2 cellular contexts compared by ENCODE assay signal in the genomic region with DNA sequence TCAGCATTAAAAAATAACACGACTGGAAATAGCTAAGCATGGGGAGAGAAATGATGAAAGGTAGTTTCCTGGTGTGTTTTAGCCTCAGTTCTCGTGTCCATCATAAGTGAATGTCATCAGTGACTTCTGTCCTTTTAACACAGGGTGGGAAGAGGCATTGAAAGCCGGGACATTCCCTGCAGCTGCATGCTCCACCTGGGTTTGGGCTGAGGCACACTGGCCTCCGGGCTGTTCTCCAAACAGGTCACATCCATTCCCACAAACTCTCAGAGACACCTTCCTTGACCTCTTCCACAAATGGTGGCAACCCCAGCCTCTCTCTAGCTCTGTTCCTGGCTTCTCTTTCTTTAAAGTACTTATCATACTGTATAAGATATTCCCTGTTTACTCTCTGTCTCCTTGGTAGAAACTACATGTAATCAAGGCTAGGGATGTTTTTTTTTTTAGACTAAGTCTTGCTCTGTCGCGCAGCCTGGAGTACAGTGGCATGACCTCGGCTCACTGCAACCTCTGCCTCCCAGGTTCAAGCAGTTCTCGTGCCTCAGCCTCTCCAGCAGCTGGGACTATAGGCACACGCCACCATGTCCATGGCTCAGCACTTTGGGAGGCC.
TF ChIP-seq lines count a peak whose summit lies in the region.

No MANE protein-coding gene starts in this region.

TF ChIP-seq in GM12878, 131 proteins besides CTCF, POLR2A, EP300 and RAD21:
- no peak for TF ChIP-seq SMAD1 (IDR thresholded peaks at IDR 0.05; ENCODE audit: low read depth, partially characterized antibody)
- TF ChIP-seq, protein P1, sequence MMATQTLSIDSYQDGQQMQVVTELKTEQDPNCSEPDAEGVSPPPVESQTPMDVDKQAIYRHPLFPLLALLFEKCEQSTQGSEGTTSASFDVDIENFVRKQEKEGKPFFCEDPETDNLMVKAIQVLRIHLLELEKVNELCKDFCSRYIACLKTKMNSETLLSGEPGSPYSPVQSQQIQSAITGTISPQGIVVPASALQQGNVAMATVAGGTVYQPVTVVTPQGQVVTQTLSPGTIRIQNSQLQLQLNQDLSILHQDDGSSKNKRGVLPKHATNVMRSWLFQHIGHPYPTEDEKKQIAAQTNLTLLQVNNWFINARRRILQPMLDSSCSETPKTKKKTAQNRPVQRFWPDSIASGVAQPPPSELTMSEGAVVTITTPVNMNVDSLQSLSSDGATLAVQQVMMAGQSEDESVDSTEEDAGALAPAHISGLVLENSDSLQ (IDR thresholded peaks at IDR 0.05): 0 out of 2 replicates have a peak, but pooled peaks have one; percentile 32

TF ChIP-seq in GM23338, 12 proteins besides CTCF, POLR2A, EP300 and RAD21:
- TF ChIP-seq POLR2AphosphoS5 (IDR thresholded peaks at IDR 0.05; ENCODE audit: low read depth) (no peak), EZH2 (IDR thresholded peaks at IDR 0.05; ENCODE audit: low read depth, unreplicated experiment) (no peak), CREB1 (CRISPR knock-in tag; IDR thresholded peaks at IDR 0.05; ENCODE audit: low read depth) (no peak), NANOG (IDR thresholded peaks at IDR 0.05; ENCODE audit: borderline replicate concordance) (no peak), ZNF114 (CRISPR knock-in tag; IDR thresholded peaks at IDR 0.05) (no peak), ZNF331 (CRISPR knock-in tag; IDR thresholded peaks at IDR 0.05; ENCODE audit: low read depth) (no peak), EZH2phosphoT487 (IDR thresholded peaks at IDR 0.05; ENCODE audit: unreplicated experiment) (no peak), JUNB (IDR thresholded peaks at IDR 0.05; ENCODE audit: unreplicated experiment) (no peak), STAT1 (IDR thresholded peaks at IDR 0.05; ENCODE audit: unreplicated experiment) (no peak)
- TF ChIP-seq, protein P2, sequence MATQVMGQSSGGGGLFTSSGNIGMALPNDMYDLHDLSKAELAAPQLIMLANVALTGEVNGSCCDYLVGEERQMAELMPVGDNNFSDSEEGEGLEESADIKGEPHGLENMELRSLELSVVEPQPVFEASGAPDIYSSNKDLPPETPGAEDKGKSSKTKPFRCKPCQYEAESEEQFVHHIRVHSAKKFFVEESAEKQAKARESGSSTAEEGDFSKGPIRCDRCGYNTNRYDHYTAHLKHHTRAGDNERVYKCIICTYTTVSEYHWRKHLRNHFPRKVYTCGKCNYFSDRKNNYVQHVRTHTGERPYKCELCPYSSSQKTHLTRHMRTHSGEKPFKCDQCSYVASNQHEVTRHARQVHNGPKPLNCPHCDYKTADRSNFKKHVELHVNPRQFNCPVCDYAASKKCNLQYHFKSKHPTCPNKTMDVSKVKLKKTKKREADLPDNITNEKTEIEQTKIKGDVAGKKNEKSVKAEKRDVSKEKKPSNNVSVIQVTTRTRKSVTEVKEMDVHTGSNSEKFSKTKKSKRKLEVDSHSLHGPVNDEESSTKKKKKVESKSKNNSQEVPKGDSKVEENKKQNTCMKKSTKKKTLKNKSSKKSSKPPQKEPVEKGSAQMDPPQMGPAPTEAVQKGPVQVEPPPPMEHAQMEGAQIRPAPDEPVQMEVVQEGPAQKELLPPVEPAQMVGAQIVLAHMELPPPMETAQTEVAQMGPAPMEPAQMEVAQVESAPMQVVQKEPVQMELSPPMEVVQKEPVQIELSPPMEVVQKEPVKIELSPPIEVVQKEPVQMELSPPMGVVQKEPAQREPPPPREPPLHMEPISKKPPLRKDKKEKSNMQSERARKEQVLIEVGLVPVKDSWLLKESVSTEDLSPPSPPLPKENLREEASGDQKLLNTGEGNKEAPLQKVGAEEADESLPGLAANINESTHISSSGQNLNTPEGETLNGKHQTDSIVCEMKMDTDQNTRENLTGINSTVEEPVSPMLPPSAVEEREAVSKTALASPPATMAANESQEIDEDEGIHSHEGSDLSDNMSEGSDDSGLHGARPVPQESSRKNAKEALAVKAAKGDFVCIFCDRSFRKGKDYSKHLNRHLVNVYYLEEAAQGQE (IDR thresholded peaks at IDR 0.05; ENCODE audit: unreplicated experiment): no peak
- TF ChIP-seq, protein P3, sequence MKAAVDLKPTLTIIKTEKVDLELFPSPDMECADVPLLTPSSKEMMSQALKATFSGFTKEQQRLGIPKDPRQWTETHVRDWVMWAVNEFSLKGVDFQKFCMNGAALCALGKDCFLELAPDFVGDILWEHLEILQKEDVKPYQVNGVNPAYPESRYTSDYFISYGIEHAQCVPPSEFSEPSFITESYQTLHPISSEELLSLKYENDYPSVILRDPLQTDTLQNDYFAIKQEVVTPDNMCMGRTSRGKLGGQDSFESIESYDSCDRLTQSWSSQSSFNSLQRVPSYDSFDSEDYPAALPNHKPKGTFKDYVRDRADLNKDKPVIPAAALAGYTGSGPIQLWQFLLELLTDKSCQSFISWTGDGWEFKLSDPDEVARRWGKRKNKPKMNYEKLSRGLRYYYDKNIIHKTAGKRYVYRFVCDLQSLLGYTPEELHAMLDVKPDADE (IDR thresholded peaks at IDR 0.05): no peak
- TF ChIP-seq, protein P4, sequence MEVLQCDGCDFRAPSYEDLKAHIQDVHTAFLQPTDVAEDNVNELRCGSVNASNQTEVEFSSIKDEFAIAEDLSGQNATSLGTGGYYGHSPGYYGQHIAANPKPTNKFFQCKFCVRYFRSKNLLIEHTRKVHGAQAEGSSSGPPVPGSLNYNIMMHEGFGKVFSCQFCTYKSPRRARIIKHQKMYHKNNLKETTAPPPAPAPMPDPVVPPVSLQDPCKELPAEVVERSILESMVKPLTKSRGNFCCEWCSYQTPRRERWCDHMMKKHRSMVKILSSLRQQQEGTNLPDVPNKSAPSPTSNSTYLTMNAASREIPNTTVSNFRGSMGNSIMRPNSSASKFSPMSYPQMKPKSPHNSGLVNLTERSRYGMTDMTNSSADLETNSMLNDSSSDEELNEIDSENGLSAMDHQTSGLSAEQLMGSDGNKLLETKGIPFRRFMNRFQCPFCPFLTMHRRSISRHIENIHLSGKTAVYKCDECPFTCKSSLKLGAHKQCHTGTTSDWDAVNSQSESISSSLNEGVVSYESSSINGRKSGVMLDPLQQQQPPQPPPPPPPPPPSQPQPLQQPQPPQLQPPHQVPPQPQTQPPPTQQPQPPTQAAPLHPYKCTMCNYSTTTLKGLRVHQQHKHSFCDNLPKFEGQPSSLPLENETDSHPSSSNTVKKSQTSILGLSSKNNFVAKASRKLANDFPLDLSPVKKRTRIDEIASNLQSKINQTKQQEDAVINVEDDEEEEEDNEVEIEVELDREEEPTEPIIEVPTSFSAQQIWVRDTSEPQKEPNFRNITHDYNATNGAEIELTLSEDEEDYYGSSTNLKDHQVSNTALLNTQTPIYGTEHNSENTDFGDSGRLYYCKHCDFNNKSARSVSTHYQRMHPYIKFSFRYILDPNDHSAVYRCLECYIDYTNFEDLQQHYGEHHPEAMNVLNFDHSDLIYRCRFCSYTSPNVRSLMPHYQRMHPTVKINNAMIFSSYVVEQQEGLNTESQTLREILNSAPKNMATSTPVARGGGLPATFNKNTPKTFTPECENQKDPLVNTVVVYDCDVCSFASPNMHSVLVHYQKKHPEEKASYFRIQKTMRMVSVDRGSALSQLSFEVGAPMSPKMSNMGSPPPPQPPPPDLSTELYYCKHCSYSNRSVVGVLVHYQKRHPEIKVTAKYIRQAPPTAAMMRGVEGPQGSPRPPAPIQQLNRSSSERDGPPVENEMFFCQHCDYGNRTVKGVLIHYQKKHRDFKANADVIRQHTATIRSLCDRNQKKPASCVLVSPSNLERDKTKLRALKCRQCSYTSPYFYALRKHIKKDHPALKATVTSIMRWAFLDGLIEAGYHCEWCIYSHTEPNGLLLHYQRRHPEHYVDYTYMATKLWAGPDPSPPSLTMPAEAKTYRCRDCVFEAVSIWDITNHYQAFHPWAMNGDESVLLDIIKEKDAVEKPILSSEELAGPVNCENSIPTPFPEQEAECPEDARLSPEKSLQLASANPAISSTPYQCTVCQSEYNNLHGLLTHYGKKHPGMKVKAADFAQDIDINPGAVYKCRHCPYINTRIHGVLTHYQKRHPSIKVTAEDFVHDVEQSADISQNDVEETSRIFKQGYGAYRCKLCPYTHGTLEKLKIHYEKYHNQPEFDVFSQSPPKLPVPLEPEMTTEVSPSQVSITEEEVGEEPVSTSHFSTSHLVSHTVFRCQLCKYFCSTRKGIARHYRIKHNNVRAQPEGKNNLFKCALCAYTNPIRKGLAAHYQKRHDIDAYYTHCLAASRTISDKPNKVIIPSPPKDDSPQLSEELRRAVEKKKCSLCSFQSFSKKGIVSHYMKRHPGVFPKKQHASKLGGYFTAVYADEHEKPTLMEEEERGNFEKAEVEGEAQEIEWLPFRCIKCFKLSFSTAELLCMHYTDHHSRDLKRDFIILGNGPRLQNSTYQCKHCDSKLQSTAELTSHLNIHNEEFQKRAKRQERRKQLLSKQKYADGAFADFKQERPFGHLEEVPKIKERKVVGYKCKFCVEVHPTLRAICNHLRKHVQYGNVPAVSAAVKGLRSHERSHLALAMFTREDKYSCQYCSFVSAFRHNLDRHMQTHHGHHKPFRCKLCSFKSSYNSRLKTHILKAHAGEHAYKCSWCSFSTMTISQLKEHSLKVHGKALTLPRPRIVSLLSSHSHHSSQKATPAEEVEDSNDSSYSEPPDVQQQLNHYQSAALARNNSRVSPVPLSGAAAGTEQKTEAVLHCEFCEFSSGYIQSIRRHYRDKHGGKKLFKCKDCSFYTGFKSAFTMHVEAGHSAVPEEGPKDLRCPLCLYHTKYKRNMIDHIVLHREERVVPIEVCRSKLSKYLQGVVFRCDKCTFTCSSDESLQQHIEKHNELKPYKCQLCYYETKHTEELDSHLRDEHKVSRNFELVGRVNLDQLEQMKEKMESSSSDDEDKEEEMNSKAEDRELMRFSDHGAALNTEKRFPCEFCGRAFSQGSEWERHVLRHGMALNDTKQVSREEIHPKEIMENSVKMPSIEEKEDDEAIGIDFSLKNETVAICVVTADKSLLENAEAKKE (CRISPR knock-in tag; IDR thresholded peaks at IDR 0.05): no peak
